ENCODE assay signal across 8 cellular contexts in genomic region chr10:132637477-132638129, GRCh38.
DNase-seq lines count a peak whose midpoint lies in the region; FAIRE-seq and TF ChIP-seq lines count a peak whose summit lies in the region.

No MANE protein-coding gene starts in this region.

- intact Hi-C loops in spleen (cut with DNase I; ENCODE audit: low total_unique reads), result loop anchor here (2.0 to 10.0 kb wide), 3 partner anchors 103 to 250 kb away; partner anchors contain the start of gene INPP5A

- no peaks in the 10 kb centered on the region for H3K4me1 ChIP-seq in NT2/D1 (ENCODE audit: insufficient read depth, insufficient read length)
- H3K4me1 ChIP-seq in spleen, result peaks cover 23 to 49% (median 35%) of the 10 kb centered on the region in 6 donors

- H3K4me3 ChIP-seq in H7 (ENCODE audit: insufficient read depth, low read depth, low read length), result no peak overlapping the region
- H3K4me3 ChIP-seq in NT2/D1 (ENCODE audit: insufficient read length, low read depth), result no peak overlapping the region
- no peak overlapping the region for H3K4me3 ChIP-seq in bronchial epithelial cell (ENCODE audit: low read depth, low read length)
- no peak overlapping the region for H3K4me3 ChIP-seq in spleen

- no peaks in the 10 kb centered on the region for H3K36me3 ChIP-seq in H7 (replicated peaks; ENCODE audit: control insufficient read depth, insufficient read depth, low read length)
- no peaks in the 10 kb centered on the region for H3K36me3 ChIP-seq in NT2/D1 (ENCODE audit: insufficient read depth, insufficient read length, low read length)
- H3K36me3 ChIP-seq in bronchial epithelial cell (ENCODE audit: control insufficient read depth, insufficient read depth, low read length), result no peaks in the 10 kb centered on the region
- H3K36me3 ChIP-seq in spleen, result no peaks in the 10 kb centered on the region

- 35 to 42% (median 39%) methylated on average over 19 of the region's 19 CpGs for WGBS in spleen, 5 donors

- H3K27ac ChIP-seq in spleen, result no peak overlapping the region

- no peaks in the 10 kb centered on the region for H3K9me3 ChIP-seq in NT2/D1 (ENCODE audit: insufficient read depth, low read length)
- H3K9me3 ChIP-seq in spleen, result peaks cover 0 to 9% (median 0%) of the 10 kb centered on the region in 8 donors

- H3K27me3 ChIP-seq in H7 (ENCODE audit: control insufficient read depth, insufficient read depth, low read length) (no peaks in the 10 kb centered on the region), NT2/D1 (ENCODE audit: insufficient read depth, insufficient read length) (no peaks in the 10 kb centered on the region), bronchial epithelial cell (ENCODE audit: control insufficient read depth, insufficient read depth, low read length) (no peaks in the 10 kb centered on the region), spleen (replicated peaks in 1 of 7) (no peaks in the 10 kb centered on the region)

- TF ChIP-seq POLR2A in spleen (IDR thresholded peaks at IDR 0.05), result no peak

- FAIRE-seq in bronchial epithelial cell (lab: Jason Lieb, UNC), result peak; percentile 60

- no peak overlapping the region for H3K9ac ChIP-seq in NT2/D1 (ENCODE audit: insufficient read length, low read depth)

- TF ChIP-seq CTCF in bronchial epithelial cell (IDR thresholded peaks at IDR 0.05; ENCODE audit: insufficient read depth, low read length, severe bottlenecking) (peak; percentile 78), spleen (IDR thresholded peaks at IDR 0.05 in 8 of 11, conservative IDR thresholded peaks at IDR 0.05 in 3 of 11) (peak; percentile 68 to 94 (median 84))

- peak; percentile 10 to 63 (median 30) for DNase-seq in NCI-H1417 (lab: John Stamatoyannopoulos, UW)
- no peak for DNase-seq in NCI-H1417 treated with DMSO at 0.1 percent for 48 hours (lab: John Stamatoyannopoulos, UW)
- DNase-seq in H7, result peak; percentile 91
- DNase-seq in NT2/D1 (ENCODE audit: low read depth, low spot score), result peak; percentile 40
- DNase-seq in bronchial epithelial cell (ENCODE audit: low read depth), result peak; percentile 59
- DNase-seq in iPS-NIHi7 (ENCODE audit: extremely low spot score), result peak; percentile 87
- peak; percentile 61 for DNase-seq in spleen
- DNase-seq in NK-92 treated with Interleukin-12 subunit alpha and Interleukin-12 subunit beta, amount 100 ng/mL, for 24 hours (lab: John Stamatoyannopoulos, UW), result no peak

Comparison
In these comparisons a context has a peak if more than half of its experiments do, and no peak if none do; other contexts are left out.
1. DNase-seq: peak in NCI-H1417 (3 of 3), H7 (single experiment), NT2/D1 (single experiment), bronchial epithelial cell (single experiment), iPS-NIHi7 (single experiment) and spleen (single experiment); none in NCI-H1417 treated with DMSO at 0.1 percent for 48 hours (single experiment) and NK-92 treated with Interleukin-12 subunit alpha and Interleukin-12 subunit beta, amount 100 ng/mL, for 24 hours (single experiment).